Comparison of ENCODE assay signal across 20 cellular contexts in genomic region chr12:52228366-52228765, GRCh38. TPM values are rescaled to one million over a fixed set of nuclear protein-coding genes. Genes with fewer than 3 reads are reported as not detected.
"Had no signal": no experiment of that assay in that cellular context is flagged by ENCODE, and none has a peak within 500 bp of the region (broad histone marks: within the 10 kb centered on the region; RNA-seq: fewer than 3 reads in every experiment).

No MANE protein-coding gene starts in this region.

- H3K4me3 ChIP-seq: gastrocnemius medialis, left lung had no signal

- H3K36me3 ChIP-seq: gastrocnemius medialis, left lung had no signal

- DNase-seq: activated B cell treated with CpG ODN at 0.5 μM for 24 hours; activated CD4-positive, alpha-beta memory T cell treated with anti-CD3 and anti-CD28 coated beads, Interleukin-2, amount 10 ng/mL, durations not matched to agents 7 days and 5 days; activated CD4-positive, alpha-beta T cell treated with anti-CD3 and anti-CD28 coated beads for 4 hours; activated CD8-positive, alpha-beta memory T cell treated with anti-CD3 and anti-CD28 coated beads, Interleukin-2, amount 10 ng/mL, durations not matched to agents 7 days and 5 days; activated effector memory CD4-positive, alpha-beta T cell treated with Interleukin-2 at 50 U/mL for 16 hours; activated naive CD4-positive, alpha-beta T cell treated with anti-CD3 and anti-CD28 coated beads, Interleukin-2, amount 50 U/mL, for 16 hours; activated T-cell treated with anti-CD3 and anti-CD28 coated beads, Interleukin-2, amount 50 U/mL, for 24 hours; cerebellar nuclear complex; effector CD4-positive, alpha-beta T cell; gastrocnemius medialis; left lung; nephron progenitor cell; nucleus accumbens; retina; stimulated activated CD4-positive, alpha-beta T cell treated with anti-CD3 and anti-CD28 coated beads, Interleukin-12 subunit alpha, Interleukin-12 subunit beta, amount 100 ng/mL, for 4 hours; stimulated activated CD4-positive, alpha-beta T cell treated with anti-CD3 and anti-CD28 coated beads, Interleukin-1b, Interleukin-23, amount 100 ng/mL, for 48 hours; stimulated activated CD8-positive, alpha-beta memory T cell treated with anti-CD3 and anti-CD28 coated beads, Interleukin-4, amount 100 ng/mL, for 48 hours; stimulated activated naive CD4-positive, alpha-beta T cell had no signal

- H3K27ac Mint-ChIP-seq: activated B cell treated with CpG ODN at 0.5 μM for 24 hours; activated CD4-positive, alpha-beta memory T cell treated with anti-CD3 and anti-CD28 coated beads, Interleukin-2, amount 10 ng/mL, durations not matched to agents 7 days and 5 days; activated CD8-positive, alpha-beta memory T cell treated with anti-CD3 and anti-CD28 coated beads, Interleukin-2, amount 10 ng/mL, durations not matched to agents 7 days and 5 days; activated T-cell treated with anti-CD3 and anti-CD28 coated beads, Interleukin-2, amount 50 U/mL, for 24 hours; nephron progenitor cell had no signal

- H3K9me3 ChIP-seq: gastrocnemius medialis, left lung had no signal

- H3K4me3 Mint-ChIP-seq: activated B cell treated with CpG ODN at 0.5 μM for 24 hours; activated CD4-positive, alpha-beta memory T cell treated with anti-CD3 and anti-CD28 coated beads, Interleukin-2, amount 10 ng/mL, durations not matched to agents 7 days and 5 days; activated CD8-positive, alpha-beta memory T cell treated with anti-CD3 and anti-CD28 coated beads, Interleukin-2, amount 10 ng/mL, durations not matched to agents 7 days and 5 days; activated T-cell treated with anti-CD3 and anti-CD28 coated beads, Interleukin-2, amount 50 U/mL, for 24 hours; nephron progenitor cell had no signal

- H3K36me3 Mint-ChIP-seq: activated CD8-positive, alpha-beta memory T cell treated with anti-CD3 and anti-CD28 coated beads, Interleukin-2, amount 10 ng/mL, durations not matched to agents 7 days and 5 days had no signal

- H3K4me1 Mint-ChIP-seq: activated B cell treated with CpG ODN at 0.5 μM for 24 hours; activated CD8-positive, alpha-beta memory T cell treated with anti-CD3 and anti-CD28 coated beads, Interleukin-2, amount 10 ng/mL, durations not matched to agents 7 days and 5 days had no signal

- H3K9me3 Mint-ChIP-seq: activated B cell treated with CpG ODN at 0.5 μM for 24 hours; activated CD4-positive, alpha-beta memory T cell treated with anti-CD3 and anti-CD28 coated beads, Interleukin-2, amount 10 ng/mL, durations not matched to agents 7 days and 5 days; activated T-cell treated with anti-CD3 and anti-CD28 coated beads, Interleukin-2, amount 50 U/mL, for 24 hours; nephron progenitor cell had no signal

- ATAC-seq: activated CD8-positive, alpha-beta memory T cell treated with anti-CD3 and anti-CD28 coated beads, Interleukin-2, amount 10 ng/mL, durations not matched to agents 7 days and 5 days; esophagus mucosa; gastrocnemius medialis; left lung had no signal

- H3K27ac ChIP-seq: gastrocnemius medialis, left lung had no signal

RNA-seq across cellular contexts. Expression of gene KRT80, which starts 36.6 kb away (rescaled TPM):
- total RNA-seq: activated B cell treated with CpG ODN at 0.5 μM for 24 hours; activated CD4-positive, alpha-beta memory T cell treated with anti-CD3 and anti-CD28 coated beads, Interleukin-2, amount 10 ng/mL, durations not matched to agents 7 days and 5 days; activated CD8-positive, alpha-beta memory T cell treated with anti-CD3 and anti-CD28 coated beads, Interleukin-2, amount 10 ng/mL, durations not matched to agents 7 days and 5 days had no signal

RNA-seq across cellular contexts. Expression of gene KRT86, which starts 46.1 kb away (rescaled TPM):
- total RNA-seq: activated B cell treated with CpG ODN at 0.5 μM for 24 hours, esophagus mucosa, urinary bladder had no signal
